In the genomic region with DNA sequence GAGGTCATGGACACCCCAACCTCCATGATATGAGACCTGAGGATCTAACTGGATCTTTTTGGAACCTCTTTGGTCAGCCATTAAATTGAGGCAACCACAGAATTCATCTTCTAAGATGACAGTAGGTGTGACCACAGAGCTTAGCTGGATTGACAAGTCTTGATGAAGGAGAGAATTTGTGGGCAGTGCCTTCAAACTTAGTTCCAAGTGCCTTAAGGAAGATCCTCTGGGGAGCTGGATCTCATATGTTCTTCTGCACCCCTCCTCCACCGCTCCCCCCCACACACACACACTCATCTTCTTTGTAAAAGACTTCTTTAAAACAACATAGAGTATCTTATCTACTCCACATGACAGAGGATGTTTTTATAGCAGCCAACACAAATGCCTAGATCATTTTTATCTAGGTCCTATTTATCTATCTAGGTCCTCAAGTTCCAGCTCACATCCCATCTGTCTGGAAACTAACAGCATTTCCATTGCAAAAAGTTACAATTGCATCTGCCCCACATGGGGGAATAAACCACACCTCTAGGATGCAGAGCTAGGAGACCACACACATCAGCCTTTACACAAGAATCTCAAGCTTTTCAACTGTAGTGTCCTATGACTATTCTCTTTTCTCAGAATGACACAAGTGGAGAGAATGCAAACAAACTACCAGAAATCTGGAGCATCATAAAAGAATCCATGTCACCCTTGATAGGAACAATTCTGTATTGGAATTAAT, we compare ENCODE assay signal across 11 cellular contexts. TPM values are rescaled to one million over a fixed set of nuclear protein-coding genes. Genes with fewer than 3 reads are reported as not detected.
DNase-seq lines count a peak whose midpoint lies in the region; ATAC-seq and TF ChIP-seq lines count a peak whose summit lies in the region.
"Had no signal": no experiment of that assay in that cellular context is flagged by ENCODE, and none has a peak within 500 bp of the region (broad histone marks: within the 10 kb centered on the region; RNA-seq: fewer than 3 reads in every experiment).

No MANE protein-coding gene starts in this region.

- H3K27me3 ChIP-seq in heart left ventricle (peaks cover 0 to 11% (median 0%) of the 10 kb centered on the region in 9 donors), mammary epithelial cell (ENCODE audit: insufficient read depth, low read length) (no peaks in the 10 kb centered on the region), tibial artery (no peaks in the 10 kb centered on the region)
- H3K27me3 ChIP-seq: esophagus muscularis mucosa had no signal

- H3K4me1 ChIP-seq in heart left ventricle (peaks cover 9 to 88% (median 66%) of the 10 kb centered on the region in 12 donors), mammary epithelial cell (ENCODE audit: insufficient read depth, low read length) (peaks cover 42% of the 10 kb centered on the region), tibial artery (peaks cover 0 to 93% (median 61%) of the 10 kb centered on the region in 4 donors)

- H2AFZ ChIP-seq in mammary epithelial cell (ENCODE audit: low read depth, low read length) = no peak overlapping the region

- H3K36me3 ChIP-seq in heart left ventricle (no peaks in the 10 kb centered on the region), mammary epithelial cell (ENCODE audit: insufficient read depth, low read length) (no peaks in the 10 kb centered on the region), tibial artery (no peaks in the 10 kb centered on the region)
- H3K36me3 ChIP-seq: esophagus muscularis mucosa, neutrophil had no signal

- intact Hi-C loops in heart left ventricle (cut with DNase I) = loop anchor here in 2 of 10 donors (2.0 to 5.0 kb wide), 2 partner anchors 36 to 43 kb away; no protein-coding TSS in a partner anchor
- intact Hi-C loops in Right ventricle myocardium inferior (cut with DNase I) = loop anchor here (5.0 kb wide), 1 partner anchor 38 kb away; no protein-coding TSS in a partner anchor
- intact Hi-C loops in mammary epithelial cell (cut with micrococcal nuclease) = loop anchor here (2.0 kb wide), 1 partner anchor 46 kb away; no protein-coding TSS in a partner anchor
- intact Hi-C loops in tibial artery (cut with DNase I; ENCODE audit: low total_unique reads) = no loop called here

- BruUV-seq in mammary epithelial cell (replicated peaks; lab: Mats Ljungman, UMichigan) = no TSS peak

- peak overlapping the region; percentile 67 for H3K4me2 ChIP-seq in mammary epithelial cell (ENCODE audit: insufficient read depth, low read depth, low read length)

- H3K4me3 ChIP-seq in heart left ventricle = no peak overlapping the region
- no peak overlapping the region for H3K4me3 ChIP-seq in mammary epithelial cell (replicated peaks in 1 of 3; ENCODE audit: insufficient read depth in 1 of 3, low read depth in 2 of 3, low read length in 3 of 3)
- H3K4me3 ChIP-seq in tibial artery = no peak overlapping the region
- H3K4me3 ChIP-seq: esophagus muscularis mucosa had no signal

- dilution Hi-C loops in mammary epithelial cell (cut with HindIII; ENCODE audit: low sequenced_read_pairs) = no loop called here

- H3K9me3 ChIP-seq in heart left ventricle (no peaks in the 10 kb centered on the region), mammary epithelial cell (replicated peaks; ENCODE audit: insufficient read depth, low read length) (no peaks in the 10 kb centered on the region), tibial artery (no peaks in the 10 kb centered on the region)
- H3K9me3 ChIP-seq: esophagus muscularis mucosa, neutrophil had no signal

- H3K79me2 ChIP-seq in mammary epithelial cell (ENCODE audit: insufficient read depth, low read length) = peaks cover 97% of the 10 kb centered on the region

- in situ Hi-C loops in mammary epithelial cell (cut with MboI; ENCODE audit: low sequenced_read_pairs in 2 of 2) = no loop called here

- ATAC-seq in heart left ventricle = no peak
- no peak for ATAC-seq in Right ventricle myocardium inferior
- peak; percentile 56 for ATAC-seq in HG03342 (IDR thresholded peaks at IDR 0.05; ENCODE audit: unreplicated experiment)

- H4K20me1 ChIP-seq in mammary epithelial cell (ENCODE audit: insufficient read depth, low read length) = peaks cover 5% of the 10 kb centered on the region

- TF ChIP-seq CTCF in heart left ventricle (IDR thresholded peaks at IDR 0.05) = no peak
- no peak for TF ChIP-seq CTCF in mammary epithelial cell (conservative IDR thresholded peaks at IDR 0.05 in 1 of 2, IDR thresholded peaks at IDR 0.05 in 1 of 2; ENCODE audit: extremely low read depth in 1 of 2, insufficient read depth in 1 of 2, low read depth in 1 of 2, low read length in 2 of 2)
- no peak for TF ChIP-seq CTCF in tibial artery (IDR thresholded peaks at IDR 0.05)

- no peak overlapping the region for H3K9ac ChIP-seq in mammary epithelial cell (ENCODE audit: insufficient read depth, low read length)

- DNase-seq in heart left ventricle (no peak), Right ventricle myocardium inferior (ENCODE audit: missing footprints) (no peak), mammary epithelial cell (peak; percentile 19), tibial artery (no peak), RPMI8226 (no peak), amniotic stem cell (lab: John Stamatoyannopoulos, UW) (no peak), SHP77 treated with DMSO at 0.1 percent for 48 hours (lab: John Stamatoyannopoulos, UW) (no peak)
- DNase-seq: NCI-H2227 treated with DMSO at 0.1 percent for 48 hours had no signal

- H3K27ac ChIP-seq in heart left ventricle (peak overlapping the region in 8 of 12 donors; percentile 20 to 73 (median 50)), mammary epithelial cell (ENCODE audit: insufficient read depth, low read depth, low read length) (peak overlapping the region; percentile 46), tibial artery (peak overlapping the region; percentile 65 to 75)
- H3K27ac ChIP-seq: neutrophil had no signal

- CTCF ChIA-PET in mammary epithelial cell (lab: Charles Lee; ENCODE audit: low non-redundant PET) = no interaction called here

- TF ChIP-seq POLR2A in heart left ventricle (IDR thresholded peaks at IDR 0.05) = no peak

- 70 to 80% (median 75%) methylated on average over 1 of the region's 1 CpG for WGBS in heart left ventricle, 4 donors
- WGBS in mammary epithelial cell (ENCODE audit: low coverage, missing lambda C conversion rate) = 86% methylated on average over 1 of the region's 1 CpG

RNA-seq across cellular contexts. Expression of gene WWTR1, which starts 37.4 kb away (rescaled TPM):
- total RNA-seq in heart left ventricle (10 to 100 TPM; 32.5 to 71.7 (median 41.2) TPM), Right ventricle myocardium inferior (42.6 TPM), mammary epithelial cell (10 to 100 TPM; 56.1 to 58.0 TPM)
- polyA plus RNA-seq in heart left ventricle (10 to 100 TPM; 14.5 to 42.3 TPM), mammary epithelial cell (76.3 TPM)
- 149 TPM for polyA minus RNA-seq in mammary epithelial cell
